Comparison of ENCODE assay signal across 16 cellular contexts in genomic region chr1:153741946-153742345, GRCh38. TPM values are rescaled to one million over a fixed set of nuclear protein-coding genes. Genes with fewer than 3 reads are reported as not detected.
A peak's percentile ranks its signal among the peaks of the same experiment; 100 is the strongest.
DNase-seq lines count a peak whose midpoint lies in the region; ATAC-seq, FAIRE-seq and TF ChIP-seq lines count a peak whose summit lies in the region.
"Had no signal": no experiment of that assay in that cellular context is flagged by ENCODE, and none has a peak within 500 bp of the region (broad histone marks: within the 10 kb centered on the region; RNA-seq: fewer than 3 reads in every experiment).

No MANE protein-coding gene starts in this region.

- peaks cover 55% of the 10 kb centered on the region for H3K36me3 ChIP-seq in thymus (ENCODE audit: control insufficient read depth, insufficient read depth)

- no peak for TF ChIP-seq CTCF in activated CD8-positive, alpha-beta T cell treated with anti-CD3 and anti-CD28 coated beads for 36 hours (IDR thresholded peaks at IDR 0.05)

- no peaks in the 10 kb centered on the region for H3K4me1 ChIP-seq in thymus (ENCODE audit: control insufficient read depth, insufficient read depth, low read length)

- peaks cover 74% of the 10 kb centered on the region for H3K36me3 Mint-ChIP-seq in activated T-cell treated with anti-CD3 and anti-CD28 coated beads, Interleukin-2, amount 50 U/mL, for 24 hours (ENCODE audit: low read depth)
- peaks cover 27% of the 10 kb centered on the region for H3K36me3 Mint-ChIP-seq in activated CD8-positive, alpha-beta T cell treated with anti-CD3 and anti-CD28 coated beads for 36 hours (ENCODE audit: low read depth)

- H3K27me3 Mint-ChIP-seq in activated T-cell treated with anti-CD3 and anti-CD28 coated beads, Interleukin-2, amount 50 U/mL, for 24 hours, result no peaks in the 10 kb centered on the region
- H3K27me3 Mint-ChIP-seq in activated CD8-positive, alpha-beta T cell treated with anti-CD3 and anti-CD28 coated beads for 36 hours, result no peaks in the 10 kb centered on the region
- H3K27me3 Mint-ChIP-seq: activated naive CD8-positive, alpha-beta T cell treated with anti-CD3 and anti-CD28 coated beads, Interleukin-2, amount 10 ng/mL, durations not matched to agents 7 days and 5 days had no signal

- no peak for TF ChIP-seq POLR2A in H54 (IDR thresholded peaks at IDR 0.05; ENCODE audit: low read depth, low read length)

- CTCF ChIA-PET in activated CD8-positive, alpha-beta T cell treated with anti-CD3 and anti-CD28 coated beads for 36 hours (lab: Charles Lee), result interaction anchor here (1.2 kb wide), 1 partner anchor 11 kb away, joined by 4 read pairs; no protein-coding TSS in a partner anchor

- intact Hi-C loops in activated CD8-positive, alpha-beta T cell treated with anti-CD3 and anti-CD28 coated beads for 36 hours (cut with micrococcal nuclease), result no loop called here

- POLR2A ChIA-PET in activated CD8-positive, alpha-beta T cell treated with anti-CD3 and anti-CD28 coated beads for 36 hours (lab: Charles Lee), result interaction anchor here (1.0 kb wide), 1 partner anchor 108 kb away, joined by 4 read pairs; no protein-coding TSS in a partner anchor

- 85% methylated on average over 2 of the region's 2 CpGs for WGBS in thymus

- no peak overlapping the region for H3K4me3 ChIP-seq in thymus (ENCODE audit: low read length)

- H3K4me3 Mint-ChIP-seq in activated T-cell treated with anti-CD3 and anti-CD28 coated beads, Interleukin-2, amount 50 U/mL, for 24 hours, result no peak overlapping the region
- no peak overlapping the region for H3K4me3 Mint-ChIP-seq in activated CD8-positive, alpha-beta T cell treated with anti-CD3 and anti-CD28 coated beads for 36 hours
- H3K4me3 Mint-ChIP-seq: activated naive CD8-positive, alpha-beta T cell treated with anti-CD3 and anti-CD28 coated beads, Interleukin-2, amount 10 ng/mL, durations not matched to agents 7 days and 5 days; immature natural killer cell; T-helper 1 cell treated with Interleukin-12 subunit alpha and Interleukin-12 subunit beta and Interleukin-4 antibody, amounts not matched to agents 30 μg/mL and 1 μg/mL, for 36 hours had no signal

- H3K9me3 ChIP-seq in thymus (ENCODE audit: control insufficient read depth), result no peaks in the 10 kb centered on the region

- peak overlapping the region; percentile 55 for H3K27ac Mint-ChIP-seq in activated T-cell treated with anti-CD3 and anti-CD28 coated beads, Interleukin-2, amount 50 U/mL, for 24 hours
- H3K27ac Mint-ChIP-seq in activated CD8-positive, alpha-beta T cell treated with anti-CD3 and anti-CD28 coated beads for 36 hours, result peak overlapping the region; percentile 8
- H3K27ac Mint-ChIP-seq: activated naive CD8-positive, alpha-beta T cell treated with anti-CD3 and anti-CD28 coated beads, Interleukin-2, amount 10 ng/mL, durations not matched to agents 7 days and 5 days; T-helper 1 cell treated with Interleukin-12 subunit alpha and Interleukin-12 subunit beta and Interleukin-4 antibody, amounts not matched to agents 30 μg/mL and 1 μg/mL, for 36 hours had no signal

- H3K27me3 ChIP-seq in thymus (ENCODE audit: control insufficient read depth, insufficient read depth), result no peaks in the 10 kb centered on the region

- no peaks in the 10 kb centered on the region for H3K9me3 Mint-ChIP-seq in activated T-cell treated with anti-CD3 and anti-CD28 coated beads, Interleukin-2, amount 50 U/mL, for 24 hours
- no peaks in the 10 kb centered on the region for H3K9me3 Mint-ChIP-seq in activated CD8-positive, alpha-beta T cell treated with anti-CD3 and anti-CD28 coated beads for 36 hours
- H3K9me3 Mint-ChIP-seq: activated naive CD8-positive, alpha-beta T cell treated with anti-CD3 and anti-CD28 coated beads, Interleukin-2, amount 10 ng/mL, durations not matched to agents 7 days and 5 days; immature natural killer cell; T-helper 1 cell treated with Interleukin-12 subunit alpha and Interleukin-12 subunit beta and Interleukin-4 antibody, amounts not matched to agents 30 μg/mL and 1 μg/mL, for 36 hours had no signal

- H3K4me1 Mint-ChIP-seq in activated T-cell treated with anti-CD3 and anti-CD28 coated beads, Interleukin-2, amount 50 U/mL, for 24 hours (ENCODE audit: low read depth), result peaks cover 25% of the 10 kb centered on the region
- peaks cover 21% of the 10 kb centered on the region for H3K4me1 Mint-ChIP-seq in activated CD8-positive, alpha-beta T cell treated with anti-CD3 and anti-CD28 coated beads for 36 hours (ENCODE audit: low read depth)

- DNase-seq in activated T-cell treated with anti-CD3 and anti-CD28 coated beads, Interleukin-2, amount 50 U/mL, for 24 hours, result no peak
- DNase-seq in activated T-cell treated with anti-CD3 and anti-CD28 coated beads for 4 hours (no peak), left kidney (ENCODE audit: low read depth, low spot score) (peak; percentile 92), mesenteric fat pad (ENCODE audit: low spot score) (no peak), H54 (ENCODE audit: insufficient read length, low spot score) (no peak)
- DNase-seq in activated CD8-positive, alpha-beta T cell treated with anti-CD3 and anti-CD28 coated beads for 36 hours, result no peak
- DNase-seq: activated CD4-positive, alpha-beta T cell treated with anti-CD3 and anti-CD28 coated beads for 1 hour; activated naive CD8-positive, alpha-beta T cell treated with anti-CD3 and anti-CD28 coated beads, Interleukin-2, amount 10 ng/mL, durations not matched to agents 7 days and 5 days; immature natural killer cell; NCI-H1417; SHP77; stimulated activated CD4-positive, alpha-beta T cell treated with anti-CD3 and anti-CD28 coated beads, Interleukin-4, amount 100 ng/mL, for 4 hours had no signal

- H3K27ac ChIP-seq in thymus (ENCODE audit: low read depth), result peak overlapping the region; percentile 49

- no peak for ATAC-seq in activated CD8-positive, alpha-beta T cell treated with anti-CD3 and anti-CD28 coated beads for 36 hours
- ATAC-seq in GM21367 (IDR thresholded peaks at IDR 0.05; ENCODE audit: unreplicated experiment), result no peak

- FAIRE-seq in H54 (lab: Jason Lieb, UNC), result no peak
- FAIRE-seq: A204.1 had no signal

RNA-seq across cellular contexts. Expression of gene INTS3, which starts 14.1 kb away (rescaled TPM):
- total RNA-seq in activated CD8-positive, alpha-beta T cell treated with anti-CD3 and anti-CD28 coated beads for 36 hours, result 10 to 100 TPM; 45.0 to 45.5 TPM
- 59.9 TPM for polyA plus RNA-seq in thymus
- total RNA-seq in mesenteric fat pad, result 36.7 TPM

RNA-seq across cellular contexts. Expression of gene SLC27A3, which starts 33.3 kb away (rescaled TPM):
- total RNA-seq in activated CD8-positive, alpha-beta T cell treated with anti-CD3 and anti-CD28 coated beads for 36 hours, result 1 to 10 TPM; 7.2 to 10.0 TPM
- 48.5 TPM for polyA plus RNA-seq in thymus
- 87.4 TPM for total RNA-seq in mesenteric fat pad
